ENCODE assay signal across 15 cellular contexts in the genomic region with DNA sequence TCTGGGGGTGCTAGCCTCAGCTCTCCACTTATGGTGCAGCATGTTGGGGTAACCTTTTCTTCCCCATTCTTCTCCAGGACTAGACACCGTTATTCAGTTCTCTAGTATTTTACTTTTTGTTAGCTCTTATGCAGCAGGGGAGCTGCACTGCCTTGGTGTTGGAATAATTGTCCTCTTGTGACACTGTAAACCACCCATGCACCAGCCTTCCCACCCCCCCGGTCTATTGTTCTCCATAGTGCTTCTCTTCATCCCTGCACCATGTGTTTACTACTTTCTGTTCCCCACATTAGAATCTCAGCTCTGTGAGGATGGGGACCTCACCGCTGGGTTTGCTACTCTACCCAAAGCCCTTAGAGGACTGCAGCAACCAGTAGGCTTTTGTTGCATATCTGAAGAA.
"Had no signal": no experiment of that assay in that cellular context is flagged by ENCODE, and none has a peak within 500 bp of the region (broad histone marks: within the 10 kb centered on the region; RNA-seq: fewer than 3 reads in every experiment).

No MANE protein-coding gene starts in this region.

- ATAC-seq: gastroesophageal sphincter; stimulated activated naive CD8-positive, alpha-beta T cell treated with anti-CD3 and anti-CD28 coated beads, Interleukin-15, Interleukin-2, amounts not matched to agents 100 U/mL and 50 U/mL, for 24 hours had no signal

- H3K4me3 ChIP-seq: gastroesophageal sphincter, hepatocyte, thyroid gland had no signal

- H3K79me2 ChIP-seq: hepatocyte had no signal

- H2AFZ ChIP-seq: hepatocyte had no signal

- H3K9me3 ChIP-seq: gastroesophageal sphincter, thyroid gland had no signal

- H3K27ac ChIP-seq: gastroesophageal sphincter, hepatocyte, thyroid gland had no signal

- H3K4me1 Mint-ChIP-seq: activated naive CD4-positive, alpha-beta T cell treated with anti-CD3 and anti-CD28 coated beads, Interleukin-2, amount 50 U/mL, for 24 hours; naive B cell had no signal

- DNase-seq: activated effector memory CD4-positive, alpha-beta T cell treated with Interleukin-2 at 50 U/mL for 16 hours; activated T-cell treated with anti-CD3 and anti-CD28 coated beads, Interleukin-2, amount 50 U/mL, for 1 hour; amniotic stem cell; effector CD8-positive, alpha-beta T cell; kidney glomerular epithelial cell; naive B cell; stimulated activated CD4-positive, alpha-beta T cell treated with anti-CD3 and anti-CD28 coated beads, Interleukin-12 subunit alpha, Interleukin-12 subunit beta, amount 100 ng/mL, for 4 hours; stimulated activated CD4-positive, alpha-beta T cell treated with anti-CD3 and anti-CD28 coated beads, Interleukin-2, amount 100 ng/mL, for 48 hours; stimulated activated CD8-positive, alpha-beta memory T cell treated with anti-CD3 and anti-CD28 coated beads, Interleukin-4, amount 100 ng/mL, for 48 hours; stimulated activated naive CD8-positive, alpha-beta T cell treated with anti-CD3 and anti-CD28 coated beads, Interleukin-15, Interleukin-2, amounts not matched to agents 100 U/mL and 50 U/mL, for 24 hours; thyroid gland had no signal

- H3K27ac Mint-ChIP-seq: activated naive CD4-positive, alpha-beta T cell treated with anti-CD3 and anti-CD28 coated beads, Interleukin-2, amount 50 U/mL, for 24 hours; progenitor cell of endocrine pancreas had no signal

- H3K27me3 Mint-ChIP-seq: activated naive CD4-positive, alpha-beta T cell treated with anti-CD3 and anti-CD28 coated beads, Interleukin-2, amount 50 U/mL, for 24 hours had no signal

- H3K27me3 ChIP-seq: gastroesophageal sphincter, hepatocyte, thyroid gland had no signal

- H3K4me3 Mint-ChIP-seq: activated naive CD4-positive, alpha-beta T cell treated with anti-CD3 and anti-CD28 coated beads, Interleukin-2, amount 50 U/mL, for 24 hours had no signal

- H3K36me3 ChIP-seq: gastroesophageal sphincter, thyroid gland had no signal

- H3K36me3 Mint-ChIP-seq: activated naive CD4-positive, alpha-beta T cell treated with anti-CD3 and anti-CD28 coated beads, Interleukin-2, amount 50 U/mL, for 24 hours; naive B cell had no signal

- H3K4me2 ChIP-seq: hepatocyte had no signal

- H3K9me3 Mint-ChIP-seq: activated naive CD4-positive, alpha-beta T cell treated with anti-CD3 and anti-CD28 coated beads, Interleukin-2, amount 50 U/mL, for 24 hours had no signal
